Comparison of ENCODE assay signal across 15 cellular contexts in genomic region chr5:58455066-58455465, GRCh38. TPM values are rescaled to one million over a fixed set of nuclear protein-coding genes. Genes with fewer than 3 reads are reported as not detected.
DNase-seq lines count a peak whose midpoint lies in the region; ATAC-seq and TF ChIP-seq lines count a peak whose summit lies in the region.
"Had no signal": no experiment of that assay in that cellular context is flagged by ENCODE, and none has a peak within 500 bp of the region (broad histone marks: within the 10 kb centered on the region; RNA-seq: fewer than 3 reads in every experiment).

No MANE protein-coding gene starts in this region.

- no peaks in the 10 kb centered on the region for H3K9me3 Mint-ChIP-seq in mesothelial cell of epicardium

- DNase-seq in ACHN (peak; percentile 12), MG63 (no peak), mesothelial cell of epicardium (ENCODE audit: low spot score in 2 of 2, unreplicated experiment in 2 of 2) (no peak), GF-D8 (lab: John Stamatoyannopoulos, UW) (no peak), NCI-H69 (lab: John Stamatoyannopoulos, UW) (no peak)
- DNase-seq in activated CD8-positive, alpha-beta memory T cell treated with anti-CD3 and anti-CD28 coated beads for 24 hours, result no peak
- DNase-seq: activated CD4-positive, alpha-beta T cell treated with anti-CD3 and anti-CD28 coated beads for 48 hours; GOT3; islet precursor cell; MM.1S; NCI-H2171; T-helper 1 cell had no signal

- no peaks in the 10 kb centered on the region for H3K27me3 ChIP-seq in MG63
- H3K27me3 ChIP-seq in endocrine pancreas (ENCODE audit: control insufficient read depth, insufficient read depth, low read length), result no peaks in the 10 kb centered on the region

- H3K27me3 Mint-ChIP-seq in mesothelial cell of epicardium (ENCODE audit: low read depth), result no peaks in the 10 kb centered on the region

- peaks cover 65% of the 10 kb centered on the region for H3K4me1 Mint-ChIP-seq in mesothelial cell of epicardium

- ATAC-seq in HG03442 (IDR thresholded peaks at IDR 0.05; ENCODE audit: unreplicated experiment), result no peak

- peak overlapping the region; percentile 38 for H3K9ac ChIP-seq in endocrine pancreas (ENCODE audit: control insufficient read depth, insufficient read depth, low read length)

- peaks cover 80% of the 10 kb centered on the region for H3K36me3 Mint-ChIP-seq in mesothelial cell of epicardium

- TF ChIP-seq CTCF in mesothelial cell of epicardium (IDR thresholded peaks at IDR 0.05; ENCODE audit: unreplicated experiment), result no peak

- H3K36me3 ChIP-seq in MG63 (peaks cover 92% of the 10 kb centered on the region), endocrine pancreas (ENCODE audit: control insufficient read depth, insufficient read depth, low read length) (peaks cover 24% of the 10 kb centered on the region)

- H3K4me3 ChIP-seq in MG63 (peak overlapping the region; percentile 94), endocrine pancreas (ENCODE audit: control insufficient read depth, insufficient read depth, low read length) (peak overlapping the region; percentile 100)

- H3K9me3 ChIP-seq in MG63, result no peaks in the 10 kb centered on the region
- no peaks in the 10 kb centered on the region for H3K9me3 ChIP-seq in endocrine pancreas (ENCODE audit: control insufficient read depth, low read length)

- H3K4me3 Mint-ChIP-seq in mesothelial cell of epicardium, result peak overlapping the region; percentile 97

- peaks cover 31% of the 10 kb centered on the region for H3K4me1 ChIP-seq in endocrine pancreas (ENCODE audit: control insufficient read depth, insufficient read depth, low read length)

- in situ Hi-C loops in ACHN (cut with HindIII; ENCODE audit: low pct_ligation_motif_present, low pct_unique_long_range_greater_than_20kb, low sequenced_read_pairs), result loop anchor here (25.0 kb wide), 1 partner anchor 668 kb away; no protein-coding TSS in a partner anchor

- peak overlapping the region; percentile 81 for H3K27ac Mint-ChIP-seq in mesothelial cell of epicardium

RNA-seq across cellular contexts. Expression of gene PLK2, which starts 4.8 kb away (rescaled TPM):
- total RNA-seq in MG63 (2014; rRNA removed; shearing (Covaris generic); ENCODE audit: low replicate concordance), result 445 and 575 TPM in 2 replicates
- total RNA-seq in mesothelial cell of epicardium, result 510 to 549 TPM (median 531 TPM) in 3 replicates

RNA-seq across cellular contexts. Expression of gene GAPT, which starts 36.2 kb away (rescaled TPM):
- total RNA-seq in MG63 (2014; rRNA removed; shearing (Covaris generic); ENCODE audit: low replicate concordance), result not detected in 2 replicates
- 1.3 to 2.0 TPM (median 1.6 TPM) in 3 replicates for total RNA-seq in mesothelial cell of epicardium
- total RNA-seq: Daoy had no signal
